ENCODE assay signal across 1 cellular context in the genomic region with DNA sequence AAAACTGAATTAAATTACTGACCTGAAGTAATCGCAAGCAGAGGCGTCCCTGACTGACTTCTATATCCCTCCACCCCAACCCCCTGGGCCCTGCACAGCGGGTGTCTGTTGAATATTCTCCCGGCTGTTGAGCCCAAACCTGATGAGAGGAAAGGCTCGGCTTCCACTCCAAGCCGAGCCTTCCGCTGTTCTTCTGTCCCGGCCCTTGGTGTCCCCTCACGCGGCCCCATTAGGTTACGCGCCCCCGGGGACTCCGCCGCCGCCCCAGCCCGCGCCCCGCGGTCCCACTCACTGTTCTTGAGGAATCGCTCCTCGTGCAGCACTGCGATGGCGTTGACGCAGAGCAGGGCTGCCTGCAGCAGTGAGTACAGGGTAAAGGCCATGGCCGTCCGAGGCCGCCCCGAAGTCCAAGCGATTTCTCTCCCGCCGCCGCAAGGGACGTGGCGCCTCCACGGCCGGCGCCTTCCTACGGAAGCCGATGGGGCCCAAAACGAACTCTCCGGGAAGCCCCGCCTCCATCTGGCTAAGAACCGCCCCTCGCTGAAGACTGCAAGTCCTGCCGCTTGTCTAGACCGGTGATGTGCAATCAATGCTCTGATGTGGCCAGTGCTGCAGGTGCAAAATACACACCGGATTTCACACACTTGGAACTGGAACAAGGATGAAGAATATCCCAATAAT.
A peak's percentile ranks its signal among the peaks of the same experiment; 100 is the strongest.
TF ChIP-seq lines count a peak whose summit lies in the region.

A gene with protein sequence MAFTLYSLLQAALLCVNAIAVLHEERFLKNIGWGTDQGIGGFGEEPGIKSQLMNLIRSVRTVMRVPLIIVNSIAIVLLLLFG (minus strand): TSS at position 470 of the 681 bp plus-strand sequence. CDS start 87 bp downstream, at position 383.

TF ChIP-seq in HepG2, 621 proteins besides CTCF, POLR2A, EP300 and RAD21 (continued from another document and continues in another):
- TF ChIP-seq, protein P1, sequence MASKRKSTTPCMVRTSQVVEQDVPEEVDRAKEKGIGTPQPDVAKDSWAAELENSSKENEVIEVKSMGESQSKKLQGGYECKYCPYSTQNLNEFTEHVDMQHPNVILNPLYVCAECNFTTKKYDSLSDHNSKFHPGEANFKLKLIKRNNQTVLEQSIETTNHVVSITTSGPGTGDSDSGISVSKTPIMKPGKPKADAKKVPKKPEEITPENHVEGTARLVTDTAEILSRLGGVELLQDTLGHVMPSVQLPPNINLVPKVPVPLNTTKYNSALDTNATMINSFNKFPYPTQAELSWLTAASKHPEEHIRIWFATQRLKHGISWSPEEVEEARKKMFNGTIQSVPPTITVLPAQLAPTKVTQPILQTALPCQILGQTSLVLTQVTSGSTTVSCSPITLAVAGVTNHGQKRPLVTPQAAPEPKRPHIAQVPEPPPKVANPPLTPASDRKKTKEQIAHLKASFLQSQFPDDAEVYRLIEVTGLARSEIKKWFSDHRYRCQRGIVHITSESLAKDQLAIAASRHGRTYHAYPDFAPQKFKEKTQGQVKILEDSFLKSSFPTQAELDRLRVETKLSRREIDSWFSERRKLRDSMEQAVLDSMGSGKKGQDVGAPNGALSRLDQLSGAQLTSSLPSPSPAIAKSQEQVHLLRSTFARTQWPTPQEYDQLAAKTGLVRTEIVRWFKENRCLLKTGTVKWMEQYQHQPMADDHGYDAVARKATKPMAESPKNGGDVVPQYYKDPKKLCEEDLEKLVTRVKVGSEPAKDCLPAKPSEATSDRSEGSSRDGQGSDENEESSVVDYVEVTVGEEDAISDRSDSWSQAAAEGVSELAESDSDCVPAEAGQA (IDR thresholded peaks at IDR 0.05; ENCODE audit: low read depth) = no peak
- TF ChIP-seq, protein P1 (CRISPR knock-in tag; IDR thresholded peaks at IDR 0.05; ENCODE audit: borderline replicate concordance) = no peak
- no peak for TF ChIP-seq MLLT10 (CRISPR knock-in tag; IDR thresholded peaks at IDR 0.05)
- TF ChIP-seq MXD4 (CRISPR knock-in tag; IDR thresholded peaks at IDR 0.05) = 0 out of 2 replicates have a peak, but pooled peaks have one; percentile 39
- no peak for TF ChIP-seq HMG20A (CRISPR knock-in tag; IDR thresholded peaks at IDR 0.05; ENCODE audit: borderline replicate concordance)
- no peak for TF ChIP-seq PLRG1 (conservative IDR thresholded peaks at IDR 0.05)
- peak; percentile 63 for TF ChIP-seq ISL2 (CRISPR knock-in tag; IDR thresholded peaks at IDR 0.05)
- peak; percentile 74; the same call in 1 of the 2 replicates for TF ChIP-seq ZNF256 (CRISPR knock-in tag; conservative IDR thresholded peaks at IDR 0.05)
- no peak for TF ChIP-seq ZNF207 (IDR thresholded peaks at IDR 0.05; ENCODE audit: borderline replicate concordance)
- peak; percentile 17; the same call in 1 of the 2 replicates for TF ChIP-seq MLX (CRISPR knock-in tag; IDR thresholded peaks at IDR 0.05)
- no peak for TF ChIP-seq ZBTB37 (CRISPR knock-in tag; IDR thresholded peaks at IDR 0.05)
- peak; percentile 95 for TF ChIP-seq ZFY (CRISPR knock-in tag; IDR thresholded peaks at IDR 0.05)
- TF ChIP-seq ZNF10 (CRISPR knock-in tag; IDR thresholded peaks at IDR 0.05; ENCODE audit: borderline replicate concordance, low read depth) = no peak
- no peak; the same call in 1 of the 2 replicates for TF ChIP-seq ZNF557 (CRISPR knock-in tag; IDR thresholded peaks at IDR 0.05)
- TF ChIP-seq, protein P2, sequence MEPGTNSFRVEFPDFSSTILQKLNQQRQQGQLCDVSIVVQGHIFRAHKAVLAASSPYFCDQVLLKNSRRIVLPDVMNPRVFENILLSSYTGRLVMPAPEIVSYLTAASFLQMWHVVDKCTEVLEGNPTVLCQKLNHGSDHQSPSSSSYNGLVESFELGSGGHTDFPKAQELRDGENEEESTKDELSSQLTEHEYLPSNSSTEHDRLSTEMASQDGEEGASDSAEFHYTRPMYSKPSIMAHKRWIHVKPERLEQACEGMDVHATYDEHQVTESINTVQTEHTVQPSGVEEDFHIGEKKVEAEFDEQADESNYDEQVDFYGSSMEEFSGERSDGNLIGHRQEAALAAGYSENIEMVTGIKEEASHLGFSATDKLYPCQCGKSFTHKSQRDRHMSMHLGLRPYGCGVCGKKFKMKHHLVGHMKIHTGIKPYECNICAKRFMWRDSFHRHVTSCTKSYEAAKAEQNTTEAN (CRISPR knock-in tag; conservative IDR thresholded peaks at IDR 0.05) = no peak; the same call in 1 of the 2 replicates
- TF ChIP-seq SAFB2 (CRISPR knock-in tag; IDR thresholded peaks at IDR 0.05; ENCODE audit: borderline replicate concordance, low read depth) = no peak
- TF ChIP-seq IRF2 (CRISPR knock-in tag; IDR thresholded peaks at IDR 0.05) = peak; percentile 51; the same call in 1 of the 2 replicates
- no peak for TF ChIP-seq SMAD1 (CRISPR knock-in tag; IDR thresholded peaks at IDR 0.05; ENCODE audit: borderline replicate concordance, low read depth)
- TF ChIP-seq GABPB1 (CRISPR knock-in tag; IDR thresholded peaks at IDR 0.05) = peak; percentile 80
- no peak for TF ChIP-seq GLI4 (CRISPR knock-in tag; IDR thresholded peaks at IDR 0.05; ENCODE audit: borderline replicate concordance)
- TF ChIP-seq RFX5 (IDR thresholded peaks at IDR 0.05; ENCODE audit: low read depth, low read length) = no peak
- TF ChIP-seq MED1 (CRISPR knock-in tag; IDR thresholded peaks at IDR 0.05) = peak; percentile 72
- TF ChIP-seq, protein P3, sequence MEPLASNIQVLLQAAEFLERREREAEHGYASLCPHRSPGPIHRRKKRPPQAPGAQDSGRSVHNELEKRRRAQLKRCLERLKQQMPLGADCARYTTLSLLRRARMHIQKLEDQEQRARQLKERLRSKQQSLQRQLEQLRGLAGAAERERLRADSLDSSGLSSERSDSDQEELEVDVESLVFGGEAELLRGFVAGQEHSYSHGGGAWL (CRISPR knock-in tag; IDR thresholded peaks at IDR 0.05) = peak; percentile 60; the same call in 1 of the 2 replicates
- no peak for TF ChIP-seq TBX3 (IDR thresholded peaks at IDR 0.05; ENCODE audit: borderline replicate concordance)
- no peak for TF ChIP-seq ZNF281 (CRISPR knock-in tag; IDR thresholded peaks at IDR 0.05; ENCODE audit: borderline replicate concordance)
- TF ChIP-seq HNF4G (IDR thresholded peaks at IDR 0.05; ENCODE audit: borderline replicate concordance, low read depth, low read length) = no peak
- TF ChIP-seq HNF4G (CRISPR knock-in tag; IDR thresholded peaks at IDR 0.05; ENCODE audit: borderline replicate concordance, low read depth) = no peak
- 0 out of 2 replicates have a peak, but pooled peaks have one; percentile 48 for TF ChIP-seq KLF12 (CRISPR knock-in tag; IDR thresholded peaks at IDR 0.05; ENCODE audit: borderline replicate concordance)
- TF ChIP-seq, protein P4, sequence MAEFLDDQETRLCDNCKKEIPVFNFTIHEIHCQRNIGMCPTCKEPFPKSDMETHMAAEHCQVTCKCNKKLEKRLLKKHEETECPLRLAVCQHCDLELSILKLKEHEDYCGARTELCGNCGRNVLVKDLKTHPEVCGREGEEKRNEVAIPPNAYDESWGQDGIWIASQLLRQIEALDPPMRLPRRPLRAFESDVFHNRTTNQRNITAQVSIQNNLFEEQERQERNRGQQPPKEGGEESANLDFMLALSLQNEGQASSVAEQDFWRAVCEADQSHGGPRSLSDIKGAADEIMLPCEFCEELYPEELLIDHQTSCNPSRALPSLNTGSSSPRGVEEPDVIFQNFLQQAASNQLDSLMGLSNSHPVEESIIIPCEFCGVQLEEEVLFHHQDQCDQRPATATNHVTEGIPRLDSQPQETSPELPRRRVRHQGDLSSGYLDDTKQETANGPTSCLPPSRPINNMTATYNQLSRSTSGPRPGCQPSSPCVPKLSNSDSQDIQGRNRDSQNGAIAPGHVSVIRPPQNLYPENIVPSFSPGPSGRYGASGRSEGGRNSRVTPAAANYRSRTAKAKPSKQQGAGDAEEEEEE (CRISPR knock-in tag; IDR thresholded peaks at IDR 0.05; ENCODE audit: borderline replicate concordance) = no peak
- TF ChIP-seq PITX1 (CRISPR knock-in tag; IDR thresholded peaks at IDR 0.05) = peak; percentile 66; the same call in 1 of the 2 replicates
- TF ChIP-seq PRPF4 (IDR thresholded peaks at IDR 0.05; ENCODE audit: low read depth, low read length, poor library complexity, severe bottlenecking) = no peak
- TF ChIP-seq ZFYVE20 (CRISPR knock-in tag; IDR thresholded peaks at IDR 0.05; ENCODE audit: borderline replicate concordance, low read depth) = peak; percentile 69; the same call in 1 of the 2 replicates
- no peak for TF ChIP-seq JUNB (CRISPR knock-in tag; IDR thresholded peaks at IDR 0.05; ENCODE audit: borderline replicate concordance)
- no peak for TF ChIP-seq HCFC1 (IDR thresholded peaks at IDR 0.05; ENCODE audit: low read depth, low read length)
- TF ChIP-seq ZNF737 (CRISPR knock-in tag; IDR thresholded peaks at IDR 0.05; ENCODE audit: borderline replicate concordance) = no peak
- TF ChIP-seq ZNF383 (CRISPR knock-in tag; IDR thresholded peaks at IDR 0.05; ENCODE audit: borderline replicate concordance) = no peak; the same call in 1 of the 2 replicates
- no peak for TF ChIP-seq SNRNP70 (IDR thresholded peaks at IDR 0.05; ENCODE audit: low read depth, low read length)
- peak; percentile 87; the same call in 1 of the 2 replicates for TF ChIP-seq SPEN (CRISPR knock-in tag; IDR thresholded peaks at IDR 0.05; ENCODE audit: low read depth)
- TF ChIP-seq ZSCAN29 (CRISPR knock-in tag; conservative IDR thresholded peaks at IDR 0.05) = 0 out of 2 replicates have a peak, but pooled peaks have one; percentile 72
- TF ChIP-seq ZNF615 (CRISPR knock-in tag; IDR thresholded peaks at IDR 0.05; ENCODE audit: borderline replicate concordance) = no peak
- no peak for TF ChIP-seq NFE2 (CRISPR knock-in tag; IDR thresholded peaks at IDR 0.05)
- TF ChIP-seq ZFP91 (CRISPR knock-in tag; IDR thresholded peaks at IDR 0.05; ENCODE audit: borderline replicate concordance) = no peak; the same call in 1 of the 2 replicates
- no peak for TF ChIP-seq HNRNPUL1 (IDR thresholded peaks at IDR 0.05; ENCODE audit: low read depth, low read length)
- 0 out of 2 replicates have a peak, but pooled peaks have one; percentile 45 for TF ChIP-seq KLF11 (CRISPR knock-in tag; IDR thresholded peaks at IDR 0.05)
- TF ChIP-seq ZNF562 (CRISPR knock-in tag; IDR thresholded peaks at IDR 0.05; ENCODE audit: borderline replicate concordance) = no peak
